16 cellular contexts compared by ENCODE assay signal in the genomic region with DNA sequence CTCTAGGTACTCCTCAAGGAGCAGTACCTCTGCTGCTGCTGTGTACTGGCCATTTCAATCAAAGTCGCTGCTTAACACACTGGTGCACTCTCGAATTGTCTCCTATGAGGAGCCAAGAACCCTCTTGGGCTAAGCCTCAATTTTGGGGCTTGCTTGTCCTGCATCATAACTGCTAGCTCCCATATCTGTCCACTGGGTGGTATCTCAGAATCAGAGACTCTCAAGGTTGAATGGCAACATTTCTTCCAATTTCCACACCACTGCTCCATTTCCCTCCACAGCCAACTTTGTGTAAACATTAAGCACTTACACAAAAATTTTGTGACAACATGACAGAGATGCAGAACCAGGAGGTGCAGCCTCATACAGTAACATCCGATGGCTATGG.
DNase-seq lines count a peak whose midpoint lies in the region; ATAC-seq and TF ChIP-seq lines count a peak whose summit lies in the region.
"Had no signal": no experiment of that assay in that cellular context is flagged by ENCODE, and none has a peak within 500 bp of the region (broad histone marks: within the 10 kb centered on the region; RNA-seq: fewer than 3 reads in every experiment).

No MANE protein-coding gene starts in this region.

- no peak overlapping the region for H3K27ac Mint-ChIP-seq in GM23338
- peak overlapping the region; percentile 86 for H3K27ac Mint-ChIP-seq in osteocyte (ENCODE audit: unreplicated experiment)
- H3K27ac Mint-ChIP-seq in stimulated activated effector memory CD8-positive, alpha-beta T cell treated with anti-CD3 and anti-CD28 coated beads, Interleukin-12 subunit alpha, Interleukin-12 subunit beta, amount 100 ng/mL, for 72 hours, result no peak overlapping the region
- H3K27ac Mint-ChIP-seq: naive B cell, T-cell had no signal

- H3K36me3 ChIP-seq in GM23338 (ENCODE audit: insufficient read depth), result peaks cover 12% of the 10 kb centered on the region
- no peaks in the 10 kb centered on the region for H3K36me3 ChIP-seq in RWPE2 (ENCODE audit: low read depth)
- H3K36me3 ChIP-seq: right atrium auricular region had no signal

- ATAC-seq in GM23338 (peak; percentile 32), RWPE2 (ENCODE audit: low read depth) (no peak; the same call in 2 of the 3 replicates), HG03354 (IDR thresholded peaks at IDR 0.05; ENCODE audit: poor library complexity, severe bottlenecking, unreplicated experiment) (no peak)
- ATAC-seq in stimulated activated effector memory CD8-positive, alpha-beta T cell treated with anti-CD3 and anti-CD28 coated beads, Interleukin-12 subunit alpha, Interleukin-12 subunit beta, amount 100 ng/mL, for 72 hours, result no peak
- ATAC-seq: activated T-cell treated with anti-CD3 and anti-CD28 coated beads, Interleukin-2, amount 50 U/mL, for 4 hours; T-cell had no signal

- DNase-seq in GM23338 (ENCODE audit: low spot score) (no peak), RWPE2 (ENCODE audit: low spot score) (no peak), epithelial cell of esophagus (ENCODE audit: low read depth) (no peak), osteocyte (ENCODE audit: extremely low spot score, unreplicated experiment) (no peak), NCI-H510A (lab: John Stamatoyannopoulos, UW) (no peak)
- no peak for DNase-seq in stimulated activated effector memory CD8-positive, alpha-beta T cell treated with anti-CD3 and anti-CD28 coated beads, Interleukin-12 subunit alpha, Interleukin-12 subunit beta, amount 100 ng/mL, for 72 hours (ENCODE audit: low spot score in 2 of 2)
- DNase-seq: activated CD4-positive, alpha-beta T cell treated with anti-CD3 and anti-CD28 coated beads for 4 hours; activated T-cell treated with anti-CD3 and anti-CD28 coated beads, Interleukin-2, amount 50 U/mL, for 4 hours; glutamatergic neuron; kidney glomerular epithelial cell; naive B cell; NCI-H1092; stimulated activated naive CD4-positive, alpha-beta T cell; T-cell had no signal

- H3K9me2 ChIP-seq in GM23338 (ENCODE audit: insufficient read depth), result no peaks in the 10 kb centered on the region

- H3K27ac ChIP-seq in GM23338 (ENCODE audit: low read depth), result no peak overlapping the region
- peak overlapping the region; percentile 93 for H3K27ac ChIP-seq in RWPE2 (ENCODE audit: poor library complexity, severe bottlenecking)
- H3K27ac ChIP-seq: right atrium auricular region had no signal

- peaks cover 88% of the 10 kb centered on the region for H3K79me2 ChIP-seq in GM23338 (replicated peaks; ENCODE audit: insufficient read depth)

- no peak for TF ChIP-seq CTCF in GM23338 (conservative IDR thresholded peaks at IDR 0.05; ENCODE audit: low read depth in 2 of 2)
- TF ChIP-seq CTCF in RWPE2 (IDR thresholded peaks at IDR 0.05; ENCODE audit: poor library complexity, severe bottlenecking), result no peak
- peak; percentile 14 for TF ChIP-seq CTCF in epithelial cell of esophagus (IDR thresholded peaks at IDR 0.05; ENCODE audit: insufficient read depth, low read depth, low read length, missing control alignments)
- peak; percentile 14 for TF ChIP-seq CTCF in osteocyte (IDR thresholded peaks at IDR 0.05)

- peaks cover 4% of the 10 kb centered on the region for H3K27me3 Mint-ChIP-seq in GM23338 (ENCODE audit: insufficient read depth, low read depth, poor library complexity)
- no peaks in the 10 kb centered on the region for H3K27me3 Mint-ChIP-seq in osteocyte (ENCODE audit: unreplicated experiment)
- H3K27me3 Mint-ChIP-seq: naive B cell, T-cell had no signal

- no peaks in the 10 kb centered on the region; the same call in 1 of the 2 replicates for H4K20me1 ChIP-seq in GM23338 (replicated peaks; ENCODE audit: insufficient read depth)

- H3K4me3 ChIP-seq in GM23338 (no peak overlapping the region), RWPE2 (ENCODE audit: severe bottlenecking) (no peak overlapping the region), epithelial cell of esophagus (ENCODE audit: low read length) (no peak overlapping the region)
- H3K4me3 ChIP-seq: right atrium auricular region had no signal

- H3K27me3 ChIP-seq in GM23338 (ENCODE audit: insufficient read depth) (no peaks in the 10 kb centered on the region), RWPE2 (ENCODE audit: insufficient read depth, poor library complexity, severe bottlenecking) (no peaks in the 10 kb centered on the region)
- H3K27me3 ChIP-seq: right atrium auricular region had no signal

- peak overlapping the region; percentile 17; the same call in 1 of the 2 replicates for H3K4me2 ChIP-seq in GM23338

- H3K9me3 Mint-ChIP-seq in GM23338 (peaks cover 12% of the 10 kb centered on the region), osteocyte (ENCODE audit: unreplicated experiment) (peaks cover 11% of the 10 kb centered on the region)
- H3K9me3 Mint-ChIP-seq in stimulated activated effector memory CD8-positive, alpha-beta T cell treated with anti-CD3 and anti-CD28 coated beads, Interleukin-12 subunit alpha, Interleukin-12 subunit beta, amount 100 ng/mL, for 72 hours, result peaks cover 8% of the 10 kb centered on the region

- H3F3A ChIP-seq in GM23338 (replicated peaks; ENCODE audit: low read depth), result no peaks in the 10 kb centered on the region

- H3K4me1 Mint-ChIP-seq in GM23338 (peaks cover 46% of the 10 kb centered on the region), osteocyte (ENCODE audit: unreplicated experiment) (peaks cover 44% of the 10 kb centered on the region)
- H3K4me1 Mint-ChIP-seq in stimulated activated effector memory CD8-positive, alpha-beta T cell treated with anti-CD3 and anti-CD28 coated beads, Interleukin-12 subunit alpha, Interleukin-12 subunit beta, amount 100 ng/mL, for 72 hours, result peaks cover 32% of the 10 kb centered on the region

- H3K4me3 Mint-ChIP-seq in GM23338 (no peak overlapping the region), osteocyte (ENCODE audit: unreplicated experiment) (no peak overlapping the region)
- H3K4me3 Mint-ChIP-seq in stimulated activated effector memory CD8-positive, alpha-beta T cell treated with anti-CD3 and anti-CD28 coated beads, Interleukin-12 subunit alpha, Interleukin-12 subunit beta, amount 100 ng/mL, for 72 hours, result no peak overlapping the region
- H3K4me3 Mint-ChIP-seq: activated T-cell treated with anti-CD3 and anti-CD28 coated beads, Interleukin-2, amount 50 U/mL, for 4 hours; naive B cell; T-cell had no signal

- H2AFZ ChIP-seq in GM23338, result no peak overlapping the region

- H3K36me3 Mint-ChIP-seq in GM23338 (ENCODE audit: low read depth), result peaks cover 15% of the 10 kb centered on the region; the same call in 2 of the 3 replicates
- peaks cover 12% of the 10 kb centered on the region for H3K36me3 Mint-ChIP-seq in osteocyte (ENCODE audit: unreplicated experiment)
- no peaks in the 10 kb centered on the region for H3K36me3 Mint-ChIP-seq in stimulated activated effector memory CD8-positive, alpha-beta T cell treated with anti-CD3 and anti-CD28 coated beads, Interleukin-12 subunit alpha, Interleukin-12 subunit beta, amount 100 ng/mL, for 72 hours

- peaks cover 10% of the 10 kb centered on the region for H3K9me3 ChIP-seq in RWPE2 (ENCODE audit: severe bottlenecking)

- H3K4me1 ChIP-seq in GM23338 (ENCODE audit: insufficient read depth) (peaks cover 16% of the 10 kb centered on the region; the same call in 1 of the 2 replicates), RWPE2 (ENCODE audit: insufficient read depth, poor library complexity, severe bottlenecking) (peaks cover 38% of the 10 kb centered on the region)

TF ChIP-seq in GM23338, 12 proteins besides CTCF, POLR2A, EP300 and RAD21 (continues in another document):
- no peak for TF ChIP-seq ZNF114 (CRISPR knock-in tag; IDR thresholded peaks at IDR 0.05)
- no peak for TF ChIP-seq POLR2AphosphoS5 (IDR thresholded peaks at IDR 0.05; ENCODE audit: low read depth)
- TF ChIP-seq EZH2 (IDR thresholded peaks at IDR 0.05; ENCODE audit: low read depth, unreplicated experiment), result no peak
- TF ChIP-seq, protein P1, sequence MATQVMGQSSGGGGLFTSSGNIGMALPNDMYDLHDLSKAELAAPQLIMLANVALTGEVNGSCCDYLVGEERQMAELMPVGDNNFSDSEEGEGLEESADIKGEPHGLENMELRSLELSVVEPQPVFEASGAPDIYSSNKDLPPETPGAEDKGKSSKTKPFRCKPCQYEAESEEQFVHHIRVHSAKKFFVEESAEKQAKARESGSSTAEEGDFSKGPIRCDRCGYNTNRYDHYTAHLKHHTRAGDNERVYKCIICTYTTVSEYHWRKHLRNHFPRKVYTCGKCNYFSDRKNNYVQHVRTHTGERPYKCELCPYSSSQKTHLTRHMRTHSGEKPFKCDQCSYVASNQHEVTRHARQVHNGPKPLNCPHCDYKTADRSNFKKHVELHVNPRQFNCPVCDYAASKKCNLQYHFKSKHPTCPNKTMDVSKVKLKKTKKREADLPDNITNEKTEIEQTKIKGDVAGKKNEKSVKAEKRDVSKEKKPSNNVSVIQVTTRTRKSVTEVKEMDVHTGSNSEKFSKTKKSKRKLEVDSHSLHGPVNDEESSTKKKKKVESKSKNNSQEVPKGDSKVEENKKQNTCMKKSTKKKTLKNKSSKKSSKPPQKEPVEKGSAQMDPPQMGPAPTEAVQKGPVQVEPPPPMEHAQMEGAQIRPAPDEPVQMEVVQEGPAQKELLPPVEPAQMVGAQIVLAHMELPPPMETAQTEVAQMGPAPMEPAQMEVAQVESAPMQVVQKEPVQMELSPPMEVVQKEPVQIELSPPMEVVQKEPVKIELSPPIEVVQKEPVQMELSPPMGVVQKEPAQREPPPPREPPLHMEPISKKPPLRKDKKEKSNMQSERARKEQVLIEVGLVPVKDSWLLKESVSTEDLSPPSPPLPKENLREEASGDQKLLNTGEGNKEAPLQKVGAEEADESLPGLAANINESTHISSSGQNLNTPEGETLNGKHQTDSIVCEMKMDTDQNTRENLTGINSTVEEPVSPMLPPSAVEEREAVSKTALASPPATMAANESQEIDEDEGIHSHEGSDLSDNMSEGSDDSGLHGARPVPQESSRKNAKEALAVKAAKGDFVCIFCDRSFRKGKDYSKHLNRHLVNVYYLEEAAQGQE (IDR thresholded peaks at IDR 0.05; ENCODE audit: unreplicated experiment), result no peak

Comparison
In these comparisons a context has a peak if more than half of its experiments do, and no peak if none do; other contexts are left out.
1. CTCF ChIP-seq: peak in epithelial cell of esophagus (single experiment) and osteocyte (single experiment); none in GM23338 (0 of 2) and RWPE2 (single experiment).